ENCODE assay signal across 8 cellular contexts in genomic region chr5:83474170-83474796, GRCh38. TPM values are rescaled to one million over a fixed set of nuclear protein-coding genes. Genes with fewer than 3 reads are reported as not detected.
DNase-seq lines count a peak whose midpoint lies in the region; ATAC-seq, FAIRE-seq and TF ChIP-seq lines count a peak whose summit lies in the region.

No MANE protein-coding gene starts in this region.

- H3K4me2 ChIP-seq in mesenchymal stem cell (ENCODE audit: low read length, poor library complexity, severe bottlenecking), result peak overlapping the region; percentile 95

- no peaks in the 10 kb centered on the region for H3K9me3 ChIP-seq in WERI-Rb-1 (ENCODE audit: severe bottlenecking)
- H3K9me3 ChIP-seq in mesenchymal stem cell (ENCODE audit: control insufficient read depth, low read length), result no peaks in the 10 kb centered on the region
- H3K9me3 ChIP-seq in testis, result no peaks in the 10 kb centered on the region

- no peak for TF ChIP-seq CTCF in WERI-Rb-1 (IDR thresholded peaks at IDR 0.05; ENCODE audit: low read depth, low read length)
- TF ChIP-seq CTCF in epithelial cell of esophagus (IDR thresholded peaks at IDR 0.05; ENCODE audit: insufficient read depth, low read depth, low read length, missing control alignments), result no peak
- TF ChIP-seq CTCF in testis (IDR thresholded peaks at IDR 0.05), result no peak

- peak overlapping the region; percentile 65 for H2BK15ac ChIP-seq in mesenchymal stem cell (ENCODE audit: low read depth, poor library complexity, severe bottlenecking)

- peak overlapping the region; percentile 29 for H2AFZ ChIP-seq in mesenchymal stem cell (ENCODE audit: low read depth, low read length)

- peak; percentile 50 for ATAC-seq in HG02759 (IDR thresholded peaks at IDR 0.05; ENCODE audit: unreplicated experiment)

- peak; percentile 86 for FAIRE-seq in GM12891 (lab: Jason Lieb, UNC)

- intact Hi-C loops in testis (cut with DNase I; ENCODE audit: low total_unique reads), result no loop called here

- peaks cover 13% of the 10 kb centered on the region for H3K27me3 ChIP-seq in WERI-Rb-1 (ENCODE audit: insufficient read depth, low read depth, severe bottlenecking)
- H3K27me3 ChIP-seq in mesenchymal stem cell (ENCODE audit: control insufficient read depth in 1 of 2, insufficient read depth in 1 of 2, low read length in 2 of 2), result no peaks in the 10 kb centered on the region
- no peaks in the 10 kb centered on the region for H3K27me3 ChIP-seq in testis

- H3K23ac ChIP-seq in mesenchymal stem cell (ENCODE audit: low read length in 2 of 2), result no peak overlapping the region

- H2BK12ac ChIP-seq in mesenchymal stem cell (ENCODE audit: low read length in 2 of 2), result peak overlapping the region in 1 of 2 experiments; percentile 6

- no peak overlapping the region for H3K27ac ChIP-seq in WERI-Rb-1
- H3K27ac ChIP-seq in mesenchymal stem cell (ENCODE audit: low read length, poor library complexity, severe bottlenecking), result peak overlapping the region; percentile 98
- H3K27ac ChIP-seq in testis, result peak overlapping the region; percentile 79 to 82

- H3K79me1 ChIP-seq in mesenchymal stem cell (replicated peaks; ENCODE audit: low read length, poor library complexity, severe bottlenecking), result no peaks in the 10 kb centered on the region

- peak overlapping the region; percentile 91 for H4K8ac ChIP-seq in mesenchymal stem cell (ENCODE audit: low read length)

- peak overlapping the region; percentile 81 for H4K91ac ChIP-seq in mesenchymal stem cell (ENCODE audit: low read length)

- H3K4ac ChIP-seq in mesenchymal stem cell (ENCODE audit: low read depth in 1 of 2, low read length in 2 of 2), result peak overlapping the region; percentile 54

- DNase-seq in 8988T, result peak; percentile 38
- DNase-seq in GM12891 (ENCODE audit: insufficient read length, low spot score), result peak; percentile 41
- DNase-seq in NCI-H1930 (lab: John Stamatoyannopoulos, UW), result peak; percentile 37 to 66
- DNase-seq in WERI-Rb-1, result peak; percentile 82
- DNase-seq in epithelial cell of esophagus (ENCODE audit: low read depth), result peak; percentile 87
- peak; percentile 92 for DNase-seq in mesenchymal stem cell
- peak; percentile 88 for DNase-seq in testis

- WGBS in mesenchymal stem cell, result under 1% methylated on average over 42 of the region's 46 CpGs
- 0% methylated on average over 34 to 46 of the region's 46 CpGs for WGBS in testis, 2 donors

- H3K4me3 ChIP-seq in WERI-Rb-1 (ENCODE audit: low read depth, low read length) (peak overlapping the region; percentile 64), epithelial cell of esophagus (ENCODE audit: low read length) (peak overlapping the region; percentile 64), mesenchymal stem cell (ENCODE audit: insufficient read depth in 1 of 2, low read depth in 1 of 2, low read length in 2 of 2) (peak overlapping the region; percentile 69 to 94), testis (peak overlapping the region; percentile 60 to 71)

- no peaks in the 10 kb centered on the region for H3K36me3 ChIP-seq in WERI-Rb-1
- peaks cover 5 to 29% of the 10 kb centered on the region in 2 experiments for H3K36me3 ChIP-seq in mesenchymal stem cell (ENCODE audit: control insufficient read depth in 1 of 2, insufficient read depth in 2 of 2, low read depth in 1 of 2, low read length in 2 of 2)
- H3K36me3 ChIP-seq in testis (ENCODE audit: low read depth, missing control alignments), result no peaks in the 10 kb centered on the region

- H3K4me1 ChIP-seq in mesenchymal stem cell (ENCODE audit: control insufficient read depth, insufficient read depth, low read depth, low read length) (peaks cover 6% of the 10 kb centered on the region), testis (peaks cover 11% of the 10 kb centered on the region)

- TF ChIP-seq POLR2A in GM12891 (IDR thresholded peaks at IDR 0.05; ENCODE audit: low read depth, low read length), result no peak
- TF ChIP-seq POLR2A in testis (IDR thresholded peaks at IDR 0.05), result no peak

- peak overlapping the region; percentile 95 for H3K9ac ChIP-seq in mesenchymal stem cell (ENCODE audit: low read length)

- H2AK5ac ChIP-seq in mesenchymal stem cell (ENCODE audit: low read length, severe bottlenecking), result peak overlapping the region; percentile 76

- peak overlapping the region; percentile 91 for H2BK5ac ChIP-seq in mesenchymal stem cell (ENCODE audit: low read depth, low read length, poor library complexity, severe bottlenecking)

- peak overlapping the region; percentile 29 for H2BK120ac ChIP-seq in mesenchymal stem cell (ENCODE audit: low read depth, low read length)

- no peak overlapping the region for H3K14ac ChIP-seq in mesenchymal stem cell (ENCODE audit: low read length in 2 of 2)

- H3K18ac ChIP-seq in mesenchymal stem cell (ENCODE audit: low read depth in 1 of 2, low read length in 2 of 2), result peak overlapping the region; percentile 87 to 91

TF ChIP-seq in GM12891, 5 proteins besides CTCF, POLR2A, EP300 and RAD21:
- TF ChIP-seq SPI1 (IDR thresholded peaks at IDR 0.05; ENCODE audit: low read depth, low read length) (no peak), POLR2AphosphoS5 (IDR thresholded peaks at IDR 0.05; ENCODE audit: low read depth, low read length) (no peak), POU2F2 (IDR thresholded peaks at IDR 0.05; ENCODE audit: low read depth, low read length) (peak; percentile 13; the same call in 1 of the 2 replicates)

RNA-seq across cellular contexts. Expression of gene VCAN, which starts 2.7 kb away (rescaled TPM):
- polyA plus RNA-seq in GM12891 (2012; ENCODE audit: low read depth, missing spikeins), result 1.4 TPM
- 102 TPM for polyA plus RNA-seq in mesenchymal stem cell (2013, experiment 1 of 2)
- 96.6 TPM for polyA plus RNA-seq in mesenchymal stem cell (2013, experiment 2 of 2)
- total RNA-seq in testis, result 10 to 100 TPM; 15.7 to 23.4 TPM
- polyA plus RNA-seq in testis (ENCODE audit: insufficient read depth, low read depth, low replicate concordance), result 22.8 TPM

Comparison
In these comparisons a context has a peak if more than half of its experiments do, and no peak if none do; other contexts are left out.
1. DNase-seq: peak in every context shown above with its lines; median percentile 92 in mesenchymal stem cell; 88 in testis; 87 in epithelial cell of esophagus; 82 in WERI-Rb-1; 52 in NCI-H1930; 41 in GM12891; 38 in 8988T.